Comparison of ENCODE assay signal across 15 cellular contexts in genomic region chr11:91220476-91221202, GRCh38.
DNase-seq lines count a peak whose midpoint lies in the region; TF ChIP-seq lines count a peak whose summit lies in the region.
"Had no signal": no experiment of that assay in that cellular context is flagged by ENCODE, and none has a peak within 500 bp of the region (broad histone marks: within the 10 kb centered on the region; RNA-seq: fewer than 3 reads in every experiment).

No MANE protein-coding gene starts in this region.

- H3K9me3 Mint-ChIP-seq in Calu3 (ENCODE audit: low read depth, unreplicated experiment), result peaks cover 2% of the 10 kb centered on the region

- no TSS peak for BruUV-seq in Calu3 (replicated peaks; lab: Mats Ljungman, UMichigan)

- H3K4me1 Mint-ChIP-seq in Calu3 (ENCODE audit: low read depth, unreplicated experiment), result no peaks in the 10 kb centered on the region

- peak overlapping the region; percentile 15 for H3K4me2 ChIP-seq in skeletal muscle satellite cell (ENCODE audit: low read length)

- no peak overlapping the region for H3K4me3 Mint-ChIP-seq in Calu3 (ENCODE audit: low read depth, unreplicated experiment)
- H3K4me3 Mint-ChIP-seq: activated naive CD4-positive, alpha-beta T cell treated with anti-CD3 and anti-CD28 coated beads for 36 hours; T-helper 2 cell treated with Interferon-gamma antibody and Interleukin-4, amounts not matched to agents 5 μg/mL and 100 μg/mL, for 36 hours had no signal

- CTCF ChIA-PET in Calu3 (lab: Charles Lee), result interaction anchor here (0.5 kb wide), 2 partner anchors 1005 to 1401 kb away, joined by 3 to 6 read pairs; no protein-coding TSS in a partner anchor

- no peaks in the 10 kb centered on the region for H3K27me3 Mint-ChIP-seq in Calu3 (ENCODE audit: unreplicated experiment)

- H3K36me3 ChIP-seq in adipocyte (ENCODE audit: control insufficient read depth, insufficient read depth, low read length, severe bottlenecking) (no peaks in the 10 kb centered on the region), skeletal muscle satellite cell (ENCODE audit: insufficient read depth, low read length) (no peaks in the 10 kb centered on the region)
- H3K36me3 ChIP-seq: neutrophil, upper lobe of left lung had no signal

- DNase-seq in LNCaP clone FGC (ENCODE audit: low read depth) (no peak), adipocyte (ENCODE audit: low read depth) (peak; percentile 26), fibroblast of villous mesenchyme (ENCODE audit: low read depth) (peak; percentile 33), NCI-H1694 treated with DMSO at 0.1 percent for 48 hours (lab: John Stamatoyannopoulos, UW) (no peak), Calu3 (no peak), SK-N-DZ (ENCODE audit: low spot score) (no peak), amniotic stem cell (lab: John Stamatoyannopoulos, UW) (no peak)
- DNase-seq: activated naive CD4-positive, alpha-beta T cell treated with anti-CD3 and anti-CD28 coated beads for 36 hours; NCI-H2081; stimulated activated CD4-positive, alpha-beta T cell treated with anti-CD3 and anti-CD28 coated beads, Interleukin-15, amount 100 ng/mL, for 24 hours; upper lobe of left lung had no signal

- H3K27me3 ChIP-seq in adipocyte (replicated peaks; ENCODE audit: control insufficient read depth, insufficient read depth, low read length), result no peaks in the 10 kb centered on the region
- no peaks in the 10 kb centered on the region for H3K27me3 ChIP-seq in skeletal muscle satellite cell (ENCODE audit: control insufficient read depth, insufficient read depth, low read length)
- H3K27me3 ChIP-seq: neutrophil, upper lobe of left lung had no signal

- H3K9me3 ChIP-seq in adipocyte (ENCODE audit: control insufficient read depth, low read length) (no peaks in the 10 kb centered on the region), skeletal muscle satellite cell (replicated peaks; ENCODE audit: low read length) (no peaks in the 10 kb centered on the region)
- H3K9me3 ChIP-seq: neutrophil, upper lobe of left lung had no signal

- H3K4me1 ChIP-seq in adipocyte (ENCODE audit: control insufficient read depth, insufficient read depth, low read length) (peaks cover 18% of the 10 kb centered on the region), skeletal muscle satellite cell (ENCODE audit: control insufficient read depth, insufficient read depth, low read length) (peaks cover 28% of the 10 kb centered on the region)
- H3K4me1 ChIP-seq: upper lobe of left lung had no signal

- H3K9ac ChIP-seq in adipocyte (ENCODE audit: low read length), result no peak overlapping the region
- peak overlapping the region; percentile 28 for H3K9ac ChIP-seq in skeletal muscle satellite cell (ENCODE audit: low read depth, low read length)

- H3K36me3 Mint-ChIP-seq in Calu3 (ENCODE audit: insufficient read depth, unreplicated experiment), result no peaks in the 10 kb centered on the region

- no peak overlapping the region for H3K4me3 ChIP-seq in LNCaP clone FGC (ENCODE audit: low read depth, low read length)
- H3K4me3 ChIP-seq in adipocyte (ENCODE audit: low read length), result no peak overlapping the region
- no peak overlapping the region for H3K4me3 ChIP-seq in fibroblast of villous mesenchyme (ENCODE audit: low read depth, low read length)
- no peak overlapping the region for H3K4me3 ChIP-seq in skeletal muscle satellite cell (ENCODE audit: low read length)
- H3K4me3 ChIP-seq: K562, upper lobe of left lung had no signal

- 0 out of 2 replicates have a peak, but pooled peaks have one; percentile 4 for TF ChIP-seq CTCF in LNCaP clone FGC (IDR thresholded peaks at IDR 0.05; ENCODE audit: control insufficient read depth, extremely low read depth, insufficient read depth)
- peak; percentile 4 for TF ChIP-seq CTCF in fibroblast of villous mesenchyme (IDR thresholded peaks at IDR 0.05; ENCODE audit: insufficient read depth, low read depth, low read length)
- no peak for TF ChIP-seq CTCF in Calu3 (IDR thresholded peaks at IDR 0.05; ENCODE audit: unreplicated experiment)

- no peak overlapping the region for H3K27ac Mint-ChIP-seq in Calu3 (ENCODE audit: unreplicated experiment)
- H3K27ac Mint-ChIP-seq: activated naive CD4-positive, alpha-beta T cell treated with anti-CD3 and anti-CD28 coated beads for 36 hours; T-helper 2 cell treated with Interferon-gamma antibody and Interleukin-4, amounts not matched to agents 5 μg/mL and 100 μg/mL, for 36 hours had no signal

- intact Hi-C loops in Calu3 (cut with micrococcal nuclease; ENCODE audit: unreplicated experiment), result no loop called here

Comparison
In these comparisons a context has a peak if more than half of its experiments do, and no peak if none do; other contexts are left out.
1. DNase-seq: peak in adipocyte (single experiment) and fibroblast of villous mesenchyme (single experiment); none in LNCaP clone FGC (single experiment), NCI-H1694 treated with DMSO at 0.1 percent for 48 hours (single experiment), Calu3 (single experiment), SK-N-DZ (single experiment) and amniotic stem cell (single experiment).